In the genomic region with DNA sequence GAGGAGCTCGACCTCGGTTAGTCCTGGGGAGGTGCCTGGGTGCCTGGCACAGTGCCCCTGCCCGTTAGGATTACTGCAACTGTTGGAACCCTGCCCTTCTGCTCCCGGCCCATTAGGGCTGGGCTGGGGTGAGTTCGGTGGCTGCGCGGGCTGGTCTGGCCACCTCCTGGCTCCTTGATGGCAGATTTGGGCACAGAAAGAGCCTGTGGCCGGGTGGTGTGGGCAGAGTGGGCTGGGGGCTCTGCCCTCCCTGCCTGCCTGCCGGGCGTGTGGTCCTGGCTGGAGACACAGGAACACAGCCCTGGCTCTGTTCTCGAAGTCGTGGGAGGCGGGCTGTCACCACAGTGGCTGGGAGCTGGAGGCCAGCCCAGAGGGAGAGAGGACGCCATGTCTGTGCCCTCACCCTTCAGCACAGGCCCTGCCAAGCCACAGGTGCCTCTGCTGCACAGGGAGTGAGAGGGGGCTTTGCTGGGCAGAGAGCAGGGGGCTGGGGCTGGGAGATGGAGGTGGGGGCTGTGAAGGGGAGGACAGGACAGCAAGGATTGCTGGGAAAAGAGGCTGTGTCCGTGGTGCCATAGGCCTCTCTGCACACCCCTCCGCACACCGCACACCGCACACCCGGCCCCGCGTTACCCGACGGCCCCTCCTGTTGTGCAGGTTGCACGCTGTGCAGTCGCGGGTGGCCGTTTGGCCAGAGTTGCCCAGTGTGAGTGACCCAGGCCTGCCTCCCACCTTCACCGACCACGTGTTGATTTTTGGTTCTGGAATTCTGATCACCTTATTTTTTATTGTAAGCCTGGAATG, we compare ENCODE assay signal across 16 cellular contexts.
DNase-seq lines count a peak whose midpoint lies in the region; ATAC-seq, FAIRE-seq and TF ChIP-seq lines count a peak whose summit lies in the region.
"Had no signal": no experiment of that assay in that cellular context is flagged by ENCODE, and none has a peak within 500 bp of the region (broad histone marks: within the 10 kb centered on the region; RNA-seq: fewer than 3 reads in every experiment).

No MANE protein-coding gene starts in this region.

- no peak overlapping the region for H3K27ac Mint-ChIP-seq in stimulated activated memory B cell treated with anti-CD40 and anti-IgM and Interleukin-4, amounts not matched to agents 10 μg/mL and 1 μg/mL and 100 μg/mL, for 72 hours

- peak overlapping the region in 7 of 12 donors; percentile 29 to 79 (median 64) for H3K27ac ChIP-seq in heart left ventricle
- H3K27ac ChIP-seq in prostate gland, result peak overlapping the region; percentile 75 to 77
- H3K27ac ChIP-seq: neutrophil, WERI-Rb-1 had no signal

- peaks cover 0 to 45% (median 11%) of the 10 kb centered on the region in 12 donors for H3K4me1 ChIP-seq in heart left ventricle
- H3K4me1 ChIP-seq in prostate gland (replicated peaks), result peaks cover 19% of the 10 kb centered on the region

- H3K4me1 Mint-ChIP-seq in stimulated activated memory B cell treated with anti-CD40 and anti-IgM and Interleukin-4, amounts not matched to agents 10 μg/mL and 1 μg/mL and 100 μg/mL, for 72 hours, result no peaks in the 10 kb centered on the region

- ATAC-seq in heart left ventricle, result peak; percentile 78 to 89 (median 84)
- no peak for ATAC-seq in HG03139 (IDR thresholded peaks at IDR 0.05; ENCODE audit: unreplicated experiment)
- no peak for ATAC-seq in stimulated activated memory B cell treated with anti-CD40 and anti-IgM and Interleukin-4, amounts not matched to agents 10 μg/mL and 1 μg/mL and 100 μg/mL, for 72 hours
- ATAC-seq: activated T-cell treated with anti-CD3 and anti-CD28 coated beads, Interleukin-2, amount 50 U/mL, for 4 hours had no signal

- intact Hi-C loops in heart left ventricle (cut with DNase I) (no loop called here), prostate gland (cut with DNase I) (no loop called here)

- H3K9me3 ChIP-seq in heart left ventricle (no peaks in the 10 kb centered on the region), prostate gland (no peaks in the 10 kb centered on the region)
- H3K9me3 ChIP-seq: neutrophil had no signal

- FAIRE-seq in GM12892 (lab: Jason Lieb, UNC), result no peak

- no peak for TF ChIP-seq CTCF in heart left ventricle (IDR thresholded peaks at IDR 0.05)
- no peak for TF ChIP-seq CTCF in prostate gland (IDR thresholded peaks at IDR 0.05)

- H3K4me3 ChIP-seq in heart left ventricle (no peak overlapping the region), prostate gland (no peak overlapping the region)

- H3K36me3 Mint-ChIP-seq in stimulated activated memory B cell treated with anti-CD40 and anti-IgM and Interleukin-4, amounts not matched to agents 10 μg/mL and 1 μg/mL and 100 μg/mL, for 72 hours, result no peaks in the 10 kb centered on the region

- DNase-seq in AG20443 (ENCODE audit: low spot score) (peak; percentile 29), amygdala (lab: John Stamatoyannopoulos, UW) (peak in 47 of 56 donors; percentile 8 to 77 (median 48)), heart left ventricle (peak in 4 of 5 donors; percentile 57 to 83 (median 70)), prostate gland (ENCODE audit: low spot score) (peak; percentile 61), NCI-H1436 (lab: John Stamatoyannopoulos, UW) (no peak), GM12892 (ENCODE audit: insufficient read length) (no peak)
- DNase-seq: activated T-cell treated with anti-CD3 and anti-CD28 coated beads, Interleukin-2, amount 50 U/mL, for 4 hours; DMS79 treated with DMSO at 0.1 percent for 48 hours; kidney glomerular epithelial cell; NCI-H2227 treated with DMSO at 0.1 percent for 48 hours; RPMI8226; stimulated activated CD4-positive, alpha-beta T cell treated with anti-CD3 and anti-CD28 coated beads, Interleukin-4, amount 100 ng/mL, for 1 hour; WERI-Rb-1 had no signal

- H3K9me3 Mint-ChIP-seq in stimulated activated memory B cell treated with anti-CD40 and anti-IgM and Interleukin-4, amounts not matched to agents 10 μg/mL and 1 μg/mL and 100 μg/mL, for 72 hours, result no peaks in the 10 kb centered on the region
- H3K9me3 Mint-ChIP-seq: activated T-cell treated with anti-CD3 and anti-CD28 coated beads, Interleukin-2, amount 50 U/mL, for 4 hours had no signal

- no peaks in the 10 kb centered on the region for H3K27me3 ChIP-seq in heart left ventricle
- H3K27me3 ChIP-seq in prostate gland (replicated peaks; ENCODE audit: insufficient read depth), result no peaks in the 10 kb centered on the region

- H3K36me3 ChIP-seq in heart left ventricle, result no peaks in the 10 kb centered on the region
- H3K36me3 ChIP-seq in prostate gland, result no peaks in the 10 kb centered on the region
- H3K36me3 ChIP-seq: neutrophil, WERI-Rb-1 had no signal

- WGBS in heart left ventricle, 4 donors, result 68 to 78% (median 72%) methylated on average over 24 to 29 of the region's 29 CpGs
- 47% methylated on average over 24 of the region's 29 CpGs for WGBS in prostate gland

- TF ChIP-seq POLR2A in heart left ventricle (IDR thresholded peaks at IDR 0.05), result no peak
- no peak for TF ChIP-seq POLR2A in prostate gland (IDR thresholded peaks at IDR 0.05)
- TF ChIP-seq POLR2A in GM12892 (IDR thresholded peaks at IDR 0.05; ENCODE audit: low read depth, low read length), result no peak

- H3K27me3 Mint-ChIP-seq in stimulated activated memory B cell treated with anti-CD40 and anti-IgM and Interleukin-4, amounts not matched to agents 10 μg/mL and 1 μg/mL and 100 μg/mL, for 72 hours, result peaks cover 59% of the 10 kb centered on the region

- H3K4me3 Mint-ChIP-seq in stimulated activated memory B cell treated with anti-CD40 and anti-IgM and Interleukin-4, amounts not matched to agents 10 μg/mL and 1 μg/mL and 100 μg/mL, for 72 hours, result no peak overlapping the region
- H3K4me3 Mint-ChIP-seq: activated T-cell treated with anti-CD3 and anti-CD28 coated beads, Interleukin-2, amount 50 U/mL, for 4 hours had no signal

Comparison
In these comparisons a context has a peak if more than half of its experiments do, and no peak if none do; other contexts are left out.
1. DNase-seq: peak in AG20443 (single experiment), amygdala (47 of 56), heart left ventricle (4 of 5) and prostate gland (single experiment); none in NCI-H1436 (single experiment) and GM12892 (single experiment).
2. ATAC-seq: peak in heart left ventricle (4 of 4); none in HG03139 (single experiment) and stimulated activated memory B cell treated with anti-CD40 and anti-IgM and Interleukin-4, amounts not matched to agents 10 μg/mL and 1 μg/mL and 100 μg/mL, for 72 hours (single experiment).